In the genomic region with DNA sequence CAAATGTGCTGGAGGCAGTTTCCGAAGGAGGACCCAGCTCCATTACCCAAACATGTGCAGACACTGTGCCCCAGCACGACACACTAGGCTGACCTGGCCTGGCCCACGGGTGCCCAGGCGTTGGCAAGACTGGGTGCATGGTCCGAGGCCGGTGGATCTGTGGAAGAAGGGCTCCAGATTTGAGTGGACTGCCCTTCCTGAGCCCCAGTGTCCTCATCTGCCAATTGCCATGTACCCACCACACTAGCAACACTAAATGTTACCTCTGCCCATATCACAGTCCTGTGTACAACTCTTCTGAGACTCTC, we compare ENCODE assay signal across 16 cellular contexts.
A peak's percentile ranks its signal among the peaks of the same experiment; 100 is the strongest.
DNase-seq lines count a peak whose midpoint lies in the region; ATAC-seq and TF ChIP-seq lines count a peak whose summit lies in the region.
"Had no signal": no experiment of that assay in that cellular context is flagged by ENCODE, and none has a peak within 500 bp of the region (broad histone marks: within the 10 kb centered on the region; RNA-seq: fewer than 3 reads in every experiment).

No MANE protein-coding gene starts in this region.

- H3K36me3 ChIP-seq in hepatocyte (replicated peaks; ENCODE audit: insufficient read depth, low read depth): no peaks in the 10 kb centered on the region

- H3K4me1 ChIP-seq in hepatocyte (ENCODE audit: insufficient read depth): peaks cover 17% of the 10 kb centered on the region

- no peak overlapping the region for H3K4me2 ChIP-seq in hepatocyte
- H3K4me2 ChIP-seq: KMS-11 had no signal

- no peak overlapping the region for H3K27ac Mint-ChIP-seq in activated naive CD8-positive, alpha-beta T cell treated with anti-CD3 and anti-CD28 coated beads, Interleukin-2, amount 10 ng/mL, durations not matched to agents 7 days and 5 days
- H3K27ac Mint-ChIP-seq in activated naive CD8-positive, alpha-beta T cell treated with anti-CD3 and anti-CD28 coated beads, Interleukin-2, amount 50 U/mL, for 24 hours: no peak overlapping the region

- H3K27me3 ChIP-seq in hepatocyte: no peaks in the 10 kb centered on the region

- no peaks in the 10 kb centered on the region for H3K9me3 ChIP-seq in hepatocyte (ENCODE audit: low read depth)

- peak; percentile 19 for DNase-seq in activated naive CD8-positive, alpha-beta T cell treated with anti-CD3 and anti-CD28 coated beads, Interleukin-2, amount 10 ng/mL, durations not matched to agents 7 days and 5 days
- DNase-seq in activated naive CD8-positive, alpha-beta T cell treated with anti-CD3 and anti-CD28 coated beads, Interleukin-2, amount 50 U/mL, for 24 hours: no peak
- no peak for DNase-seq in hepatocyte (ENCODE audit: low spot score)
- peak; percentile 49 for DNase-seq in posterior vena cava (ENCODE audit: low spot score)
- no peak for DNase-seq in HCEC 1CT
- DNase-seq in DMS153 (lab: John Stamatoyannopoulos, UW): no peak
- no peak for DNase-seq in foreskin fibroblast
- DNase-seq: Calu3, DMS79 treated with DMSO at 0.1 percent for 48 hours, H7, MM.1S, NCI-H1105 treated with DMSO at 0.1 percent for 48 hours, NCI-H187 treated with DMSO at 0.1 percent for 48 hours, PC-3 had no signal

- no peaks in the 10 kb centered on the region for H3K36me3 Mint-ChIP-seq in activated naive CD8-positive, alpha-beta T cell treated with anti-CD3 and anti-CD28 coated beads, Interleukin-2, amount 10 ng/mL, durations not matched to agents 7 days and 5 days
- H3K36me3 Mint-ChIP-seq in activated naive CD8-positive, alpha-beta T cell treated with anti-CD3 and anti-CD28 coated beads, Interleukin-2, amount 50 U/mL, for 24 hours (ENCODE audit: low read depth): no peaks in the 10 kb centered on the region

- H3K4me3 ChIP-seq in hepatocyte (no peak overlapping the region), foreskin fibroblast (ENCODE audit: low read depth in 1 of 2, low read length in 2 of 2) (no peak overlapping the region)

- peak overlapping the region; percentile 77 for H3K27ac ChIP-seq in hepatocyte
- H3K27ac ChIP-seq: KMS-11 had no signal

- 61% methylated on average over 6 of the region's 6 CpGs for WGBS in hepatocyte (ENCODE audit: low lambda C conversion rate, missing lambda C conversion rate)

- H3K4me1 Mint-ChIP-seq in activated naive CD8-positive, alpha-beta T cell treated with anti-CD3 and anti-CD28 coated beads, Interleukin-2, amount 10 ng/mL, durations not matched to agents 7 days and 5 days: peaks cover 13% of the 10 kb centered on the region
- peaks cover 12% of the 10 kb centered on the region for H3K4me1 Mint-ChIP-seq in activated naive CD8-positive, alpha-beta T cell treated with anti-CD3 and anti-CD28 coated beads, Interleukin-2, amount 50 U/mL, for 24 hours

- POLR2A ChIA-PET in activated naive CD8-positive, alpha-beta T cell treated with anti-CD3 and anti-CD28 coated beads, Interleukin-2, amount 10 ng/mL, durations not matched to agents 7 days and 5 days (lab: Charles Lee): no interaction called here

- no peaks in the 10 kb centered on the region for H3K9me2 ChIP-seq in hepatocyte (replicated peaks; ENCODE audit: insufficient read depth)

- no peak overlapping the region for H2AFZ ChIP-seq in hepatocyte

- TF ChIP-seq CTCF in hepatocyte (IDR thresholded peaks at IDR 0.05; ENCODE audit: poor library complexity): no peak
- no peak for TF ChIP-seq CTCF in foreskin fibroblast (IDR thresholded peaks at IDR 0.05; ENCODE audit: low read depth, low read length)

- no peaks in the 10 kb centered on the region for H3K9me3 Mint-ChIP-seq in activated naive CD8-positive, alpha-beta T cell treated with anti-CD3 and anti-CD28 coated beads, Interleukin-2, amount 10 ng/mL, durations not matched to agents 7 days and 5 days
- no peaks in the 10 kb centered on the region for H3K9me3 Mint-ChIP-seq in activated naive CD8-positive, alpha-beta T cell treated with anti-CD3 and anti-CD28 coated beads, Interleukin-2, amount 50 U/mL, for 24 hours

- H3K27me3 Mint-ChIP-seq in activated naive CD8-positive, alpha-beta T cell treated with anti-CD3 and anti-CD28 coated beads, Interleukin-2, amount 10 ng/mL, durations not matched to agents 7 days and 5 days: peaks cover 16% of the 10 kb centered on the region
- peaks cover 2% of the 10 kb centered on the region for H3K27me3 Mint-ChIP-seq in activated naive CD8-positive, alpha-beta T cell treated with anti-CD3 and anti-CD28 coated beads, Interleukin-2, amount 50 U/mL, for 24 hours

- ATAC-seq in activated naive CD8-positive, alpha-beta T cell treated with anti-CD3 and anti-CD28 coated beads, Interleukin-2, amount 10 ng/mL, durations not matched to agents 7 days and 5 days (ENCODE audit: low read depth): no peak
- no peak for ATAC-seq in activated naive CD8-positive, alpha-beta T cell treated with anti-CD3 and anti-CD28 coated beads, Interleukin-2, amount 50 U/mL, for 24 hours
- ATAC-seq: HepG2, PC-3 had no signal

- no peaks in the 10 kb centered on the region for H3K79me2 ChIP-seq in hepatocyte

- intact Hi-C loops in posterior vena cava (cut with DNase I): no loop called here

- H4K20me1 ChIP-seq in hepatocyte (ENCODE audit: insufficient read depth, poor library complexity, severe bottlenecking): no peaks in the 10 kb centered on the region

- no peak overlapping the region for H3K4me3 Mint-ChIP-seq in activated naive CD8-positive, alpha-beta T cell treated with anti-CD3 and anti-CD28 coated beads, Interleukin-2, amount 10 ng/mL, durations not matched to agents 7 days and 5 days
- H3K4me3 Mint-ChIP-seq in activated naive CD8-positive, alpha-beta T cell treated with anti-CD3 and anti-CD28 coated beads, Interleukin-2, amount 50 U/mL, for 24 hours: no peak overlapping the region

Comparison
In these comparisons a context has a peak if more than half of its experiments do, and no peak if none do; other contexts are left out.
1. DNase-seq: peak in activated naive CD8-positive, alpha-beta T cell treated with anti-CD3 and anti-CD28 coated beads, Interleukin-2, amount 10 ng/mL, durations not matched to agents 7 days and 5 days (single experiment) and posterior vena cava (single experiment); none in activated naive CD8-positive, alpha-beta T cell treated with anti-CD3 and anti-CD28 coated beads, Interleukin-2, amount 50 U/mL, for 24 hours (single experiment), hepatocyte (single experiment), HCEC 1CT (single experiment), DMS153 (single experiment) and foreskin fibroblast (0 of 2).